ENCODE assay signal across 2 cellular contexts in genomic region chr22:26548303-26548702, GRCh38.
TF ChIP-seq lines count a peak whose summit lies in the region.

No MANE protein-coding gene starts in this region.

TF ChIP-seq in GM23338, 12 proteins besides CTCF, POLR2A, EP300 and RAD21:
- TF ChIP-seq STAT1 (IDR thresholded peaks at IDR 0.05; ENCODE audit: unreplicated experiment) (no peak), ZNF462 (CRISPR knock-in tag; IDR thresholded peaks at IDR 0.05) (no peak), EZH2 (IDR thresholded peaks at IDR 0.05; ENCODE audit: low read depth, unreplicated experiment) (no peak), ZNF331 (CRISPR knock-in tag; IDR thresholded peaks at IDR 0.05; ENCODE audit: low read depth) (no peak), REST (IDR thresholded peaks at IDR 0.05; ENCODE audit: unreplicated experiment) (no peak), NANOG (IDR thresholded peaks at IDR 0.05; ENCODE audit: borderline replicate concordance) (no peak), CREB1 (CRISPR knock-in tag; IDR thresholded peaks at IDR 0.05; ENCODE audit: low read depth) (no peak), JUNB (IDR thresholded peaks at IDR 0.05; ENCODE audit: unreplicated experiment) (no peak), EZH2phosphoT487 (IDR thresholded peaks at IDR 0.05; ENCODE audit: unreplicated experiment) (no peak), POLR2AphosphoS5 (IDR thresholded peaks at IDR 0.05; ENCODE audit: low read depth) (no peak), ETS1 (IDR thresholded peaks at IDR 0.05) (no peak), ZNF114 (CRISPR knock-in tag; IDR thresholded peaks at IDR 0.05) (no peak)
TF ChIP-seq in GM23338: peak in this region for 0.

TF ChIP-seq in K562, 482 proteins besides CTCF, POLR2A, EP300 and RAD21:
- no peak for TF ChIP-seq RAD51 (IDR thresholded peaks at IDR 0.05; ENCODE audit: borderline replicate concordance, low read depth)
- peak; percentile 68 for TF ChIP-seq ZNF512 (tag; IDR thresholded peaks at IDR 0.05)
